ENCODE assay signal across 13 cellular contexts in the genomic region with DNA sequence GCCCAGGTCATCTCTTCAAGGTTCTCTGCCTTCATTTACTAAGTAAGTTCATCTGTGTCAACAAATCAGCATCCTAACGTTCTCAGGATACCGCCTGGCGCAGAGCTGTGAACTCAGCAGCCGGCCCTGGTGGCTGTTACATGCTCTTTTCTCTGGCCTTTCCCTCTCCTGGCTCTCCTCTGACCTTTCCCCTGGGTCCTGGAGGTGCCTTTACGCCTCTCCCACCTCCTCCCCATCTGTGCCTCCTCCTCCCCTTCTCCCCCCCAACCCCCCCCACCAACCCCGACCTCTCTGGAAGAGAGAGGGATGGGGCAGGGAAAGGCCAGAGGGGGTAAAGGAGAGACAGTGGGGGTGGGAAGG. TPM values are rescaled to one million over a fixed set of nuclear protein-coding genes. Genes with fewer than 3 reads are reported as not detected.
A peak's percentile ranks its signal among the peaks of the same experiment; 100 is the strongest.
DNase-seq lines count a peak whose midpoint lies in the region; ATAC-seq and TF ChIP-seq lines count a peak whose summit lies in the region.
"Had no signal": no experiment of that assay in that cellular context is flagged by ENCODE, and none has a peak within 500 bp of the region (broad histone marks: within the 10 kb centered on the region; RNA-seq: fewer than 3 reads in every experiment).

No MANE protein-coding gene starts in this region.

- TF ChIP-seq CTCF in GM23338 (conservative IDR thresholded peaks at IDR 0.05; ENCODE audit: low read depth in 2 of 2) (no peak), WTC11 (IDR thresholded peaks at IDR 0.05) (no peak), fibroblast of lung (conservative IDR thresholded peaks at IDR 0.05 in 1 of 2, IDR thresholded peaks at IDR 0.05 in 1 of 2; ENCODE audit: low read depth in 1 of 2, low read length in 2 of 2) (peak in 1 of 2 donors; percentile 7)

- no peak for DNase-seq in GM23338 (ENCODE audit: low spot score)
- no peak for DNase-seq in WTC11 (ENCODE audit: low spot score)
- DNase-seq in fibroblast of lung (ENCODE audit: low read depth in 2 of 2), result peak in 1 of 2 donors; percentile 40
- no peak for DNase-seq in NOMO-1 (lab: John Stamatoyannopoulos, UW; ENCODE audit: unreplicated experiment in 2 of 2)
- DNase-seq: DND-41, nucleus accumbens had no signal

- peaks cover 13% of the 10 kb centered on the region for H3F3A ChIP-seq in GM23338 (replicated peaks; ENCODE audit: low read depth)

- H3K36me3 Mint-ChIP-seq in GM23338 (ENCODE audit: low read depth) (peaks cover 11% of the 10 kb centered on the region; the same call in 2 of the 3 replicates), WTC11 (peaks cover 8% of the 10 kb centered on the region; the same call in 1 of the 2 replicates)

- H3K79me2 ChIP-seq in GM23338 (replicated peaks; ENCODE audit: insufficient read depth) (peaks cover 69% of the 10 kb centered on the region), fibroblast of lung (ENCODE audit: control insufficient read depth, insufficient read depth, low read length) (peaks cover 86% of the 10 kb centered on the region)

- peak overlapping the region; percentile 51 for H3K4me2 ChIP-seq in GM23338
- H3K4me2 ChIP-seq in fibroblast of lung (ENCODE audit: extremely low read depth, insufficient read depth, low read length), result peak overlapping the region; percentile 23
- H3K4me2 ChIP-seq: KMS-11 had no signal

- H3K9ac ChIP-seq in fibroblast of lung (ENCODE audit: insufficient read depth, low read length), result peak overlapping the region; percentile 2
- H3K9ac ChIP-seq: KMS-11 had no signal

- no peaks in the 10 kb centered on the region for H3K9me2 ChIP-seq in GM23338 (ENCODE audit: insufficient read depth)

- no peak overlapping the region for H3K27ac ChIP-seq in GM23338 (ENCODE audit: low read depth)
- H3K27ac ChIP-seq in fibroblast of lung (ENCODE audit: insufficient read depth, low read length), result peak overlapping the region; percentile 24
- peak overlapping the region in 17 of 21 experiments; percentile 46 to 91 (median 80) for H3K27ac ChIP-seq in skin epidermis
- H3K27ac ChIP-seq: epithelial cell of prostate, KMS-11 had no signal

- H2AFZ ChIP-seq in GM23338 (no peak overlapping the region), fibroblast of lung (ENCODE audit: low read length) (no peak overlapping the region)

- ATAC-seq in GM23338 (peak; percentile 27), WTC11 (0 out of 2 replicates have a peak, but pooled peaks have one; percentile 4), HG02852 (IDR thresholded peaks at IDR 0.05; ENCODE audit: unreplicated experiment) (no peak), GM21723 (IDR thresholded peaks at IDR 0.05; ENCODE audit: unreplicated experiment) (no peak), HG03521 (IDR thresholded peaks at IDR 0.05; ENCODE audit: unreplicated experiment) (no peak)
- ATAC-seq: Panc1 had no signal

- H3K9me3 ChIP-seq in fibroblast of lung (ENCODE audit: control insufficient read depth, insufficient read depth, low read depth, low read length), result no peaks in the 10 kb centered on the region

- H3K36me3 ChIP-seq in GM23338 (ENCODE audit: insufficient read depth), result peaks cover 6% of the 10 kb centered on the region; the same call in 1 of the 2 replicates
- H3K36me3 ChIP-seq in fibroblast of lung (ENCODE audit: control insufficient read depth, insufficient read depth, low read length), result peaks cover 6% of the 10 kb centered on the region

- H3K4me1 ChIP-seq in GM23338 (ENCODE audit: insufficient read depth) (peaks cover 38% of the 10 kb centered on the region), fibroblast of lung (ENCODE audit: control insufficient read depth, extremely low read depth, insufficient read depth, low read length) (peaks cover 48% of the 10 kb centered on the region)

- CTCF ChIA-PET in WTC11 (lab: Charles Lee), result interaction anchor here (3.0 to 4.2 kb wide), 4 partner anchors 24 to 128 kb away, joined by 14 to 18 read pairs (median 16); no protein-coding TSS in a partner anchor

- no peaks in the 10 kb centered on the region; the same call in 2 of the 3 replicates for H3K9me3 Mint-ChIP-seq in GM23338
- H3K9me3 Mint-ChIP-seq in WTC11, result no peaks in the 10 kb centered on the region

- H3K27me3 ChIP-seq in GM23338 (ENCODE audit: insufficient read depth), result no peaks in the 10 kb centered on the region
- no peaks in the 10 kb centered on the region for H3K27me3 ChIP-seq in fibroblast of lung (ENCODE audit: control insufficient read depth, insufficient read depth, low read length)

- H3K27ac Mint-ChIP-seq in GM23338 (no peak overlapping the region), WTC11 (no peak overlapping the region)

- peaks cover 35% of the 10 kb centered on the region for H3K27me3 Mint-ChIP-seq in GM23338 (ENCODE audit: insufficient read depth, low read depth, poor library complexity)
- H3K27me3 Mint-ChIP-seq in WTC11 (ENCODE audit: low read depth), result no peaks in the 10 kb centered on the region; the same call in 1 of the 2 replicates

- H4K20me1 ChIP-seq in GM23338 (replicated peaks; ENCODE audit: insufficient read depth) (peaks cover 42% of the 10 kb centered on the region), fibroblast of lung (ENCODE audit: control insufficient read depth, extremely low read depth, insufficient read depth, low read length) (no peaks in the 10 kb centered on the region)

- H3K4me1 Mint-ChIP-seq in GM23338 (peaks cover 69% of the 10 kb centered on the region), WTC11 (peaks cover 64% of the 10 kb centered on the region)

- POLR2A ChIA-PET in WTC11 (lab: Charles Lee), result interaction anchor here (1.1 kb wide), 1 partner anchor 19 kb away, joined by 3 read pairs; a partner anchor contains a TSS

- H3K4me3 Mint-ChIP-seq in GM23338, result peak overlapping the region; percentile 15; the same call in 2 of the 3 replicates
- no peak overlapping the region for H3K4me3 Mint-ChIP-seq in WTC11

- H3K4me3 ChIP-seq in GM23338 (no peak overlapping the region), fibroblast of lung (replicated peaks in 1 of 4; ENCODE audit: control extremely low read depth in 1 of 4, insufficient read depth in 1 of 4, low read depth in 3 of 4, low read length in 4 of 4) (no peak overlapping the region), skin epidermis (no peak overlapping the region)

TF ChIP-seq in GM23338, 12 proteins besides CTCF, POLR2A, EP300 and RAD21 (continues in another document):
- TF ChIP-seq ZNF331 (CRISPR knock-in tag; IDR thresholded peaks at IDR 0.05; ENCODE audit: low read depth) (no peak), EZH2 (IDR thresholded peaks at IDR 0.05; ENCODE audit: low read depth, unreplicated experiment) (no peak), POLR2AphosphoS5 (IDR thresholded peaks at IDR 0.05; ENCODE audit: low read depth) (no peak)

TF ChIP-seq in WTC11, 78 proteins besides CTCF, POLR2A, EP300 and RAD21 (continues in another document):
- TF ChIP-seq ZNF263 (CRISPR knock-in tag; IDR thresholded peaks at IDR 0.05; ENCODE audit: low read depth) (no peak), ZNF396 (CRISPR knock-in tag; IDR thresholded peaks at IDR 0.05; ENCODE audit: borderline replicate concordance) (no peak)
- TF ChIP-seq, protein P1, sequence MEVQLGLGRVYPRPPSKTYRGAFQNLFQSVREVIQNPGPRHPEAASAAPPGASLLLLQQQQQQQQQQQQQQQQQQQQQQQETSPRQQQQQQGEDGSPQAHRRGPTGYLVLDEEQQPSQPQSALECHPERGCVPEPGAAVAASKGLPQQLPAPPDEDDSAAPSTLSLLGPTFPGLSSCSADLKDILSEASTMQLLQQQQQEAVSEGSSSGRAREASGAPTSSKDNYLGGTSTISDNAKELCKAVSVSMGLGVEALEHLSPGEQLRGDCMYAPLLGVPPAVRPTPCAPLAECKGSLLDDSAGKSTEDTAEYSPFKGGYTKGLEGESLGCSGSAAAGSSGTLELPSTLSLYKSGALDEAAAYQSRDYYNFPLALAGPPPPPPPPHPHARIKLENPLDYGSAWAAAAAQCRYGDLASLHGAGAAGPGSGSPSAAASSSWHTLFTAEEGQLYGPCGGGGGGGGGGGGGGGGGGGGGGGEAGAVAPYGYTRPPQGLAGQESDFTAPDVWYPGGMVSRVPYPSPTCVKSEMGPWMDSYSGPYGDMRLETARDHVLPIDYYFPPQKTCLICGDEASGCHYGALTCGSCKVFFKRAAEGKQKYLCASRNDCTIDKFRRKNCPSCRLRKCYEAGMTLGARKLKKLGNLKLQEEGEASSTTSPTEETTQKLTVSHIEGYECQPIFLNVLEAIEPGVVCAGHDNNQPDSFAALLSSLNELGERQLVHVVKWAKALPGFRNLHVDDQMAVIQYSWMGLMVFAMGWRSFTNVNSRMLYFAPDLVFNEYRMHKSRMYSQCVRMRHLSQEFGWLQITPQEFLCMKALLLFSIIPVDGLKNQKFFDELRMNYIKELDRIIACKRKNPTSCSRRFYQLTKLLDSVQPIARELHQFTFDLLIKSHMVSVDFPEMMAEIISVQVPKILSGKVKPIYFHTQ (CRISPR knock-in tag; IDR thresholded peaks at IDR 0.05), result no peak

RNA-seq across cellular contexts. Expression of a gene that starts 19.5 kb away (rescaled TPM):
- 111 and 117 TPM in 2 replicates for total RNA-seq in GM23338 (2014; rRNA removed; shearing (Covaris generic))
- polyA plus RNA-seq in GM23338 (2016; fragmentation: Nextera tagmentation; extraction: Ambion mirVana) (165 and 166 TPM in 2 replicates), fibroblast of lung (192 and 311 TPM in 2 replicates)
- total RNA-seq in WTC11 (2021) (102 to 122 TPM (median 122 TPM) in 3 replicates), fibroblast of lung (64.5 and 103 TPM in 2 replicates)
- polyA plus RNA-seq in fibroblast of lung (2012), result 351 and 505 TPM in 2 replicates
- 310 and 386 TPM in 2 replicates for polyA minus RNA-seq in fibroblast of lung (ENCODE audit: low replicate concordance)

RNA-seq across cellular contexts. Expression of a gene that starts 49.9 kb away (rescaled TPM):
- total RNA-seq in GM23338 (2014; rRNA removed; shearing (Covaris generic)), result 54.6 and 70.4 TPM in 2 replicates
- polyA plus RNA-seq in GM23338 (2016; fragmentation: Nextera tagmentation; extraction: Ambion mirVana), result 13.4 and 15.5 TPM in 2 replicates
- 55.7 to 56.1 TPM (median 55.8 TPM) in 3 replicates for total RNA-seq in WTC11 (2021)
- total RNA-seq in fibroblast of lung, result 71.9 and 83.1 TPM in 2 replicates
- 26.6 and 29.7 TPM in 2 replicates for polyA plus RNA-seq in fibroblast of lung
- polyA plus RNA-seq in fibroblast of lung (2012), result 26.5 and 26.7 TPM in 2 replicates
- polyA minus RNA-seq in fibroblast of lung (ENCODE audit: low replicate concordance), result 65.6 and 66.2 TPM in 2 replicates

Comparison
In these comparisons a context has a peak if more than half of its experiments do, and no peak if none do; other contexts are left out.
1. ATAC-seq: peak in GM23338 (single experiment) and WTC11 (single experiment); none in HG02852 (single experiment), GM21723 (single experiment) and HG03521 (single experiment).